ENCODE assay signal across 19 cellular contexts in genomic region chr10:21061184-21061583, GRCh38.
"Had no signal": no experiment of that assay in that cellular context is flagged by ENCODE, and none has a peak within 500 bp of the region (broad histone marks: within the 10 kb centered on the region; RNA-seq: fewer than 3 reads in every experiment).

No MANE protein-coding gene starts in this region.

- H3K4me2 ChIP-seq: SK-N-SH had no signal

- H3K9ac ChIP-seq: SK-N-SH had no signal

- H3K27ac ChIP-seq: HL-60, RWPE1 had no signal

- DNase-seq: KBM-7, MV-4-11, NCI-H1048, NCI-H1105, NCI-H1417, NCI-H1436 treated with DMSO at 0.1 percent for 48 hours, NCI-H1694, NCI-H187 treated with DMSO at 0.1 percent for 48 hours, NCI-H2029 treated with DMSO at 0.1 percent for 48 hours, NCI-H2171 treated with DMSO at 0.1 percent for 48 hours, NCI-H2227 treated with DMSO at 0.1 percent for 48 hours, NCI-H524, NCI-H526 treated with DMSO at 0.1 percent for 48 hours, NCI-H748 treated with DMSO at 0.1 percent for 48 hours, SHP77, SK-N-SH had no signal

- FAIRE-seq: HTR-8/SVneo had no signal
